In the genomic region with DNA sequence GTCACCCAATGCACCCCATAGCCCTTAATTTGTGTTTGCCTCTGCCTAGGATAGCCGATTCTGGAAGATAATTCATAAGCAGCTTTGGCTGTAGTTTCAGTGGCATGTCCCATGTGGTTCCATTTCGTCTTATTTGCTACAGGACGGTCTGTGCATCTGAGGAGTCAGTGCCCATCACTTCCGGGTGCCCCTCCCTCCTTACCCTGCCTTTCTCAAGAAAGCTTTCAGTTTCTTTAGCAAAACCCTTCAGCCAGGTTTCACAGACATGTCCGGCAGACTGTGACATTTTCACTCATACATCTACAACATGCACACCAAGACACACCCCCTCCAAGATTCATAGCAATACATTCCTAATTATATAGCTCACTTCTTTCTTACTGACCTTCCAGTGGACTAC, we compare ENCODE assay signal across 11 cellular contexts. TPM values are rescaled to one million over a fixed set of nuclear protein-coding genes. Genes with fewer than 3 reads are reported as not detected.
DNase-seq lines count a peak whose midpoint lies in the region; ATAC-seq, FAIRE-seq and TF ChIP-seq lines count a peak whose summit lies in the region.
"Had no signal": no experiment of that assay in that cellular context is flagged by ENCODE, and none has a peak within 500 bp of the region (broad histone marks: within the 10 kb centered on the region; RNA-seq: fewer than 3 reads in every experiment).

No MANE protein-coding gene starts in this region.

- no peak overlapping the region for H3K9ac ChIP-seq in HepG2 (ENCODE audit: insufficient read depth, low read depth, low read length)

- H3K79me2 ChIP-seq in OCI-LY7 (ENCODE audit: insufficient read depth, low read depth, low read length) (no peaks in the 10 kb centered on the region), HepG2 (ENCODE audit: insufficient read depth, low read length) (no peaks in the 10 kb centered on the region)

- ATAC-seq in GM19035 (IDR thresholded peaks at IDR 0.05; ENCODE audit: unreplicated experiment) (peak; percentile 99), HG02884 (IDR thresholded peaks at IDR 0.05; ENCODE audit: unreplicated experiment) (peak; percentile 88), HepG2 (no peak)

- TF ChIP-seq POLR2A in prostate gland (IDR thresholded peaks at IDR 0.05) (no peak), HepG2 (IDR thresholded peaks at IDR 0.05; ENCODE audit: insufficient read depth in 1 of 2, low read depth in 2 of 2, low read length in 2 of 2) (no peak)

- TF ChIP-seq RAD21 in HepG2 (CRISPR knock-in tag; IDR thresholded peaks at IDR 0.05), result no peak

- POLR2A ChIA-PET in OCI-LY7 (lab: Charles Lee) (interaction anchor here (0.6 kb wide), 1 partner anchor 223 kb away, joined by 5 read pairs; no protein-coding TSS in a partner anchor), HepG2 (lab: Yijun Ruan, JAX) (no interaction called here)

- H3K27ac ChIP-seq in OCI-LY7 (ENCODE audit: low read depth, low read length, poor library complexity, severe bottlenecking) (no peak overlapping the region), prostate gland (no peak overlapping the region), HepG2 (ENCODE audit: extremely low read length, insufficient read depth, low read length) (no peak overlapping the region)
- H3K27ac ChIP-seq: cardiac muscle cell, thyroid gland had no signal

- WGBS in prostate gland, result 64% methylated on average over 5 of the region's 5 CpGs
- WGBS in HepG2 (ENCODE audit: low lambda C conversion rate), result 30% methylated on average over 5 of the region's 5 CpGs

- no TSS peak for BruUV-seq in OCI-LY7 (replicated peaks; lab: Mats Ljungman, UMichigan)
- no TSS peak for BruUV-seq in HepG2 (replicated peaks; lab: Mats Ljungman, UMichigan)

- H3K9me2 ChIP-seq in OCI-LY7 (ENCODE audit: insufficient read depth, low read length), result no peaks in the 10 kb centered on the region

- in situ Hi-C loops in HepG2 (cut with HindIII; ENCODE audit: extremely low pct_ligation_motif_present, low pct_unique_long_range_greater_than_20kb), result no loop called here

- H3K9me3 ChIP-seq in OCI-LY7 (ENCODE audit: low read length) (no peaks in the 10 kb centered on the region), prostate gland (no peaks in the 10 kb centered on the region), HepG2 (ENCODE audit: low read length) (no peaks in the 10 kb centered on the region)
- H3K9me3 ChIP-seq: thyroid gland had no signal

- peak overlapping the region; percentile 34 to 52 for H3K4me3 Mint-ChIP-seq in CD14-positive monocyte
- H3K4me3 Mint-ChIP-seq: T-helper 1 cell treated with Interleukin-12 subunit alpha and Interleukin-12 subunit beta and Interleukin-4 antibody, amounts not matched to agents 30 μg/mL and 1 μg/mL, for 36 hours had no signal

- peaks cover 15% of the 10 kb centered on the region for H3K4me1 Mint-ChIP-seq in CD14-positive monocyte

- no peaks in the 10 kb centered on the region for H3K36me3 Mint-ChIP-seq in CD14-positive monocyte

- no peak for TF ChIP-seq CTCF in CD14-positive monocyte (IDR thresholded peaks at IDR 0.05)
- no peak for TF ChIP-seq CTCF in OCI-LY7 (conservative IDR thresholded peaks at IDR 0.05; ENCODE audit: low read length)
- no peak for TF ChIP-seq CTCF in prostate gland (IDR thresholded peaks at IDR 0.05)
- no peak for TF ChIP-seq CTCF in HepG2 (CRISPR knock-in tag; IDR thresholded peaks at IDR 0.05)

- H3K4me2 ChIP-seq in OCI-LY7 (ENCODE audit: low read length) (no peak overlapping the region), HepG2 (ENCODE audit: low read depth, low read length) (no peak overlapping the region)

- CTCF ChIA-PET in OCI-LY7 (lab: Charles Lee; ENCODE audit: unreplicated experiment), result interaction anchor here (1.3 kb wide), 1 partner anchor 19 kb away, joined by 3 read pairs; no protein-coding TSS in a partner anchor
- CTCF ChIA-PET in HepG2 (lab: Yijun Ruan, JAX; ENCODE audit: low intra/inter-chr PET ratio, low total read pairs), result no interaction called here

- H2AFZ ChIP-seq in OCI-LY7 (ENCODE audit: low read length) (no peak overlapping the region), HepG2 (ENCODE audit: low read length) (no peak overlapping the region)

- peak overlapping the region in 3 of 7 donors; percentile 4 to 31 (median 28) for H3K27ac Mint-ChIP-seq in CD14-positive monocyte
- H3K27ac Mint-ChIP-seq: T-helper 1 cell treated with Interleukin-12 subunit alpha and Interleukin-12 subunit beta and Interleukin-4 antibody, amounts not matched to agents 30 μg/mL and 1 μg/mL, for 36 hours had no signal

- H3K27me3 Mint-ChIP-seq in CD14-positive monocyte (ENCODE audit: low read depth in 3 of 3), result peaks cover 2 to 3% (median 3%) of the 10 kb centered on the region in 3 donors

- H3K4me3 ChIP-seq in OCI-LY7 (ENCODE audit: low read depth, low read length, poor library complexity, severe bottlenecking) (no peak overlapping the region), prostate gland (no peak overlapping the region), HepG2 (replicated peaks in 1 of 3; ENCODE audit: insufficient read depth in 1 of 3, low read depth in 2 of 3, low read length in 3 of 3) (no peak overlapping the region)
- H3K4me3 ChIP-seq: cardiac muscle cell, thyroid gland had no signal

- H4K20me1 ChIP-seq in OCI-LY7 (ENCODE audit: insufficient read depth, low read length) (no peaks in the 10 kb centered on the region), HepG2 (ENCODE audit: insufficient read depth, low read length) (no peaks in the 10 kb centered on the region)

- peaks cover 0 to 3% (median 0%) of the 10 kb centered on the region in 7 donors for H3K9me3 Mint-ChIP-seq in CD14-positive monocyte
- H3K9me3 Mint-ChIP-seq: T-helper 1 cell treated with Interleukin-12 subunit alpha and Interleukin-12 subunit beta and Interleukin-4 antibody, amounts not matched to agents 30 μg/mL and 1 μg/mL, for 36 hours had no signal

- TF ChIP-seq EP300 in HepG2 (IDR thresholded peaks at IDR 0.05; ENCODE audit: low read depth in 2 of 2, low read length in 2 of 2), result no peak
- TF ChIP-seq EP300 in HepG2 (CRISPR knock-in tag; IDR thresholded peaks at IDR 0.05; ENCODE audit: borderline replicate concordance), result no peak

- no peak for FAIRE-seq in HepG2 (lab: Jason Lieb, UNC)

- intact Hi-C loops in CD14-positive monocyte (cut with micrococcal nuclease) (no loop called here), OCI-LY7 (cut with micrococcal nuclease; ENCODE audit: unreplicated experiment) (no loop called here), prostate gland (cut with DNase I) (no loop called here), HepG2 (cut with micrococcal nuclease; ENCODE audit: unreplicated experiment) (no loop called here)

- no peaks in the 10 kb centered on the region for H3K4me1 ChIP-seq in OCI-LY7 (ENCODE audit: insufficient read depth, low read length, poor library complexity, severe bottlenecking)
- no peaks in the 10 kb centered on the region for H3K4me1 ChIP-seq in prostate gland (replicated peaks)
- no peaks in the 10 kb centered on the region for H3K4me1 ChIP-seq in HepG2 (ENCODE audit: insufficient read depth, low read length)
- H3K4me1 ChIP-seq: thyroid gland had no signal

- no peaks in the 10 kb centered on the region for H3K36me3 ChIP-seq in OCI-LY7 (ENCODE audit: insufficient read depth, low read length)
- no peaks in the 10 kb centered on the region for H3K36me3 ChIP-seq in prostate gland
- H3K36me3 ChIP-seq in HepG2 (replicated peaks in 1 of 2; ENCODE audit: control insufficient read depth in 1 of 2, insufficient read depth in 2 of 2, low read length in 2 of 2), result no peaks in the 10 kb centered on the region
- H3K36me3 ChIP-seq: cardiac muscle cell, thyroid gland had no signal

- DNase-seq in CD14-positive monocyte (ENCODE audit: low spot score), result no peak
- peak; percentile 11 for DNase-seq in OCI-LY7 (ENCODE audit: low spot score)
- DNase-seq in prostate gland (ENCODE audit: low spot score), result no peak
- no peak for DNase-seq in HepG2 (ENCODE audit: low spot score)
- no peak for DNase-seq in DMS79 treated with DMSO at 0.1 percent for 48 hours (lab: John Stamatoyannopoulos, UW)
- DNase-seq in NCI-H1417 (lab: John Stamatoyannopoulos, UW), result no peak
- DNase-seq: thyroid gland had no signal

- H3K27me3 ChIP-seq in prostate gland (replicated peaks; ENCODE audit: insufficient read depth) (no peaks in the 10 kb centered on the region), HepG2 (ENCODE audit: control insufficient read depth in 1 of 2, insufficient read depth in 2 of 2, low read length in 2 of 2) (peaks cover 1 to 37% of the 10 kb centered on the region in 2 experiments)
- H3K27me3 ChIP-seq: thyroid gland had no signal

RNA-seq across cellular contexts. Expression of a gene that starts 14.3 kb away (rescaled TPM):
- not detected for polyA plus RNA-seq in CD14-positive monocyte
- not detected in 2 replicates for total RNA-seq in OCI-LY7 (2014; rRNA removed; shearing (Covaris generic))
- not detected in 2 replicates for total RNA-seq in OCI-LY7 (2022)
- total RNA-seq in prostate gland, result 1 to 10 TPM in 1 of 2 donors, under 1 TPM in 1; 0.74 to 5.1 TPM
- total RNA-seq in HepG2 (2016; rRNA removed; fragmentation: Illumina TruSeq; extraction: Trizol), result 0.11 TPM in 1 of 2 replicates, not detected in the other
- not detected in 2 replicates for total RNA-seq in HepG2 (2016; cell fraction: cytosol; rRNA removed; fragmentation: Illumina TruSeq; extraction: Trizol; ENCODE audit: low read depth)
- total RNA-seq in HepG2 (2016; cell fraction: insoluble cytoplasmic fraction; rRNA removed; fragmentation: Illumina TruSeq; extraction: Trizol), result not detected in 2 replicates
- not detected in 2 replicates for total RNA-seq in HepG2 (2016; cell fraction: membrane; rRNA removed; fragmentation: Illumina TruSeq; extraction: Trizol)
- total RNA-seq in HepG2 (2016; cell fraction: nucleus; rRNA removed; fragmentation: Illumina TruSeq; extraction: Trizol), result not detected in 2 replicates
- polyA plus RNA-seq in HepG2 (2011; rRNA removed), result 0.03 TPM in 1 of 2 replicates, not detected in the other
- 0.03 TPM in 1 of 2 replicates, not detected in the other for polyA plus RNA-seq in HepG2 (2011; cell fraction: cytosol; rRNA removed)
- 0.19 and 0.28 TPM in 2 replicates for polyA plus RNA-seq in HepG2 (2011; cell fraction: nucleus; rRNA removed)
- polyA plus RNA-seq in HepG2 (2012), result 0.17 TPM in 1 of 2 replicates, not detected in the other
- polyA plus RNA-seq in HepG2 (2016; cell fraction: cytosol; fragmentation: Illumina TruSeq; extraction: Trizol; ENCODE audit: low read depth), result not detected in 2 replicates
- not detected in 2 replicates for polyA plus RNA-seq in HepG2 (2016; cell fraction: insoluble cytoplasmic fraction; fragmentation: Illumina TruSeq; extraction: Trizol; ENCODE audit: low read depth)
- not detected in 2 replicates for polyA plus RNA-seq in HepG2 (2016; cell fraction: membrane; fragmentation: Illumina TruSeq; extraction: Trizol; ENCODE audit: low read depth)
- polyA plus RNA-seq in HepG2 (2016; cell fraction: nucleus; fragmentation: Illumina TruSeq; extraction: Trizol; ENCODE audit: insufficient read depth, low read depth), result 0.26 and 0.28 TPM in 2 replicates
- not detected in 2 replicates for polyA minus RNA-seq in HepG2 (2011; rRNA and poly(A)+ RNA removed; ENCODE audit: low replicate concordance)
- not detected in 2 replicates for polyA minus RNA-seq in HepG2 (2011; cell fraction: cytosol; rRNA and poly(A)+ RNA removed)
- polyA minus RNA-seq in HepG2 (2011; cell fraction: nucleus; rRNA and poly(A)+ RNA removed), result 0.13 and 0.37 TPM in 2 replicates
- total RNA-seq: cardiac muscle cell, thyroid gland had no signal

RNA-seq across cellular contexts. Expression of a gene that starts 37.2 kb away (rescaled TPM):
- polyA plus RNA-seq in CD14-positive monocyte, result not detected
- not detected in 2 replicates for total RNA-seq in OCI-LY7 (2014; rRNA removed; shearing (Covaris generic))
- not detected in 2 replicates for total RNA-seq in OCI-LY7 (2022)
- 1 to 10 TPM; 3.9 to 4.7 TPM for total RNA-seq in prostate gland
- not detected in 2 replicates for total RNA-seq in HepG2 (2016; rRNA removed; fragmentation: Illumina TruSeq; extraction: Trizol)
- not detected in 2 replicates for total RNA-seq in HepG2 (2016; cell fraction: cytosol; rRNA removed; fragmentation: Illumina TruSeq; extraction: Trizol; ENCODE audit: low read depth)
- total RNA-seq in HepG2 (2016; cell fraction: insoluble cytoplasmic fraction; rRNA removed; fragmentation: Illumina TruSeq; extraction: Trizol), result not detected in 2 replicates
- total RNA-seq in HepG2 (2016; cell fraction: membrane; rRNA removed; fragmentation: Illumina TruSeq; extraction: Trizol), result not detected in 2 replicates
- total RNA-seq in HepG2 (2016; cell fraction: nucleus; rRNA removed; fragmentation: Illumina TruSeq; extraction: Trizol), result not detected in 2 replicates
- not detected in 2 replicates for polyA plus RNA-seq in HepG2 (2011; rRNA removed)
- not detected in 2 replicates for polyA plus RNA-seq in HepG2 (2011; cell fraction: cytosol; rRNA removed)
- polyA plus RNA-seq in HepG2 (2011; cell fraction: nucleus; rRNA removed), result not detected in 2 replicates
- not detected in 2 replicates for polyA plus RNA-seq in HepG2 (2012)
- polyA plus RNA-seq in HepG2 (2016; cell fraction: cytosol; fragmentation: Illumina TruSeq; extraction: Trizol; ENCODE audit: low read depth), result not detected in 2 replicates
- polyA plus RNA-seq in HepG2 (2016; cell fraction: insoluble cytoplasmic fraction; fragmentation: Illumina TruSeq; extraction: Trizol; ENCODE audit: low read depth), result not detected in 2 replicates
- not detected in 2 replicates for polyA plus RNA-seq in HepG2 (2016; cell fraction: membrane; fragmentation: Illumina TruSeq; extraction: Trizol; ENCODE audit: low read depth)
- polyA plus RNA-seq in HepG2 (2016; cell fraction: nucleus; fragmentation: Illumina TruSeq; extraction: Trizol; ENCODE audit: insufficient read depth, low read depth), result not detected in 2 replicates
- polyA minus RNA-seq in HepG2 (2011; rRNA and poly(A)+ RNA removed; ENCODE audit: low replicate concordance), result not detected in 2 replicates
- not detected in 2 replicates for polyA minus RNA-seq in HepG2 (2011; cell fraction: cytosol; rRNA and poly(A)+ RNA removed)
- not detected in 2 replicates for polyA minus RNA-seq in HepG2 (2011; cell fraction: nucleus; rRNA and poly(A)+ RNA removed)
